Comparison of ENCODE assay signal across 10 cellular contexts in the genomic region with DNA sequence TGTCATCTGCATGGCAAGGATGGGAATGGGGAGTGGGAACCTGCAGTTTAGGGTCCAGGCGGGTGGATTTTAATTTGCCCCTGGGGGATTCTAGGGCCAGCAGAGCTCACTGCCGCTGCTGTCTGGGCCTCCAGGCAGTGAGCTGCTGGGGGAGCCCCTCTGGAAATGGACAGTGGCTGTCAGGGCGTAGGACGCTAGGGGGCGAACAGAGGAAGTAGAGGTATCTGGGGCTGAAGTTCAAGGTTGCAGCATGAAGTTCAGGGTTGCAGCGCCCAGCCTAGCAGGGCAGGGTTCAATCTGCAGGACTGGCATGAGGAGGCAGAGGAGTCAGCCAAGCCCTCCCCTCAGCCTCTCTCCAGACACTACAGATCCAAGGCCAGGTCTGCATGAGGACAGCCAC. TPM values are rescaled to one million over a fixed set of nuclear protein-coding genes. Genes with fewer than 3 reads are reported as not detected.
DNase-seq lines count a peak whose midpoint lies in the region; ATAC-seq and TF ChIP-seq lines count a peak whose summit lies in the region.
"Had no signal": no experiment of that assay in that cellular context is flagged by ENCODE, and none has a peak within 500 bp of the region (broad histone marks: within the 10 kb centered on the region; RNA-seq: fewer than 3 reads in every experiment).

No MANE protein-coding gene starts in this region.

- DNase-seq in left ventricle myocardium inferior: no peak
- no peak for DNase-seq in left cardiac atrium
- peak; percentile 81 for DNase-seq in WTC11 (ENCODE audit: low spot score)
- DNase-seq in fibroblast of pulmonary artery (ENCODE audit: low read depth): peak; percentile 11
- peak; percentile 59 for DNase-seq in upper lobe of right lung
- no peak for DNase-seq in esophagus squamous epithelium (lab: John Stamatoyannopoulos, UW)
- no peak for DNase-seq in uterus
- DNase-seq in gastrocnemius medialis: no peak
- DNase-seq: NCI-H1092 treated with DMSO at 0.1 percent for 48 hours had no signal

- peaks cover 9% of the 10 kb centered on the region for H3K9me3 ChIP-seq in left ventricle myocardium inferior (replicated peaks)
- no peaks in the 10 kb centered on the region for H3K9me3 ChIP-seq in upper lobe of right lung
- H3K9me3 ChIP-seq in esophagus squamous epithelium: no peaks in the 10 kb centered on the region
- no peaks in the 10 kb centered on the region for H3K9me3 ChIP-seq in uterus
- no peaks in the 10 kb centered on the region for H3K9me3 ChIP-seq in gastrocnemius medialis

- no peak overlapping the region for H3K27ac Mint-ChIP-seq in WTC11
- H3K27ac Mint-ChIP-seq: dendritic cell treated with granulocyte-macrophage colony-stimulating factor and Interleukin-4, amounts not matched to agents 40 ng/mL and 50 ng/mL, for 4 days had no signal

- H3K4me1 Mint-ChIP-seq in WTC11: peaks cover 23% of the 10 kb centered on the region

- H3K36me3 ChIP-seq in left ventricle myocardium inferior (no peaks in the 10 kb centered on the region), upper lobe of right lung (no peaks in the 10 kb centered on the region), esophagus squamous epithelium (no peaks in the 10 kb centered on the region), uterus (no peaks in the 10 kb centered on the region), gastrocnemius medialis (no peaks in the 10 kb centered on the region)

- peaks cover 8% of the 10 kb centered on the region; the same call in 1 of the 2 replicates for H3K36me3 Mint-ChIP-seq in WTC11

- in situ Hi-C loops in gastrocnemius medialis (cut with MboI; ENCODE audit: low sequenced_read_pairs in 4 of 4): no loop called here

- H3K4me3 ChIP-seq in left ventricle myocardium inferior (no peak overlapping the region), fibroblast of pulmonary artery (replicated peaks; ENCODE audit: low read depth, low read length) (no peak overlapping the region), upper lobe of right lung (no peak overlapping the region), esophagus squamous epithelium (no peak overlapping the region), uterus (no peak overlapping the region), gastrocnemius medialis (no peak overlapping the region)

- TF ChIP-seq POLR2A in esophagus squamous epithelium (IDR thresholded peaks at IDR 0.05): no peak
- TF ChIP-seq POLR2A in uterus (IDR thresholded peaks at IDR 0.05): no peak
- TF ChIP-seq POLR2A in gastrocnemius medialis (IDR thresholded peaks at IDR 0.05): no peak

- H3K27me3 ChIP-seq in left ventricle myocardium inferior (ENCODE audit: low read depth): peaks cover 12% of the 10 kb centered on the region
- H3K27me3 ChIP-seq in upper lobe of right lung: no peaks in the 10 kb centered on the region
- H3K27me3 ChIP-seq in esophagus squamous epithelium: no peaks in the 10 kb centered on the region
- no peaks in the 10 kb centered on the region for H3K27me3 ChIP-seq in uterus
- no peaks in the 10 kb centered on the region for H3K27me3 ChIP-seq in gastrocnemius medialis

- H3K9me3 Mint-ChIP-seq in WTC11: peaks cover 15% of the 10 kb centered on the region
- H3K9me3 Mint-ChIP-seq: dendritic cell treated with granulocyte-macrophage colony-stimulating factor and Interleukin-4, amounts not matched to agents 40 ng/mL and 50 ng/mL, for 4 days had no signal

- CTCF ChIA-PET in WTC11 (lab: Charles Lee): interaction anchor here (0.6 to 2.5 kb wide), 21 partner anchors 12 to 185 kb away, joined by 3 to 15 read pairs (median 4); no protein-coding TSS in a partner anchor

- POLR2A ChIA-PET in WTC11 (lab: Charles Lee): no interaction called here

- intact Hi-C loops in left ventricle myocardium inferior (cut with micrococcal nuclease): no loop called here
- intact Hi-C loops in left cardiac atrium (cut with DNase I): no loop called here
- intact Hi-C loops in upper lobe of right lung (cut with DNase I): no loop called here
- intact Hi-C loops in esophagus squamous epithelium (cut with DNase I): no loop called here
- intact Hi-C loops in uterus (cut with DNase I; ENCODE audit: low total_unique reads): no loop called here
- intact Hi-C loops in gastrocnemius medialis (cut with DNase I; ENCODE audit: low total_unique reads): no loop called here

- H3K4me1 ChIP-seq in left ventricle myocardium inferior: peaks cover 6% of the 10 kb centered on the region
- H3K4me1 ChIP-seq in upper lobe of right lung: no peaks in the 10 kb centered on the region
- H3K4me1 ChIP-seq in esophagus squamous epithelium: no peaks in the 10 kb centered on the region
- no peaks in the 10 kb centered on the region for H3K4me1 ChIP-seq in uterus
- no peaks in the 10 kb centered on the region for H3K4me1 ChIP-seq in gastrocnemius medialis

- TF ChIP-seq CTCF in left ventricle myocardium inferior (IDR thresholded peaks at IDR 0.05; ENCODE audit: borderline replicate concordance): peak; percentile 27
- TF ChIP-seq CTCF in WTC11 (IDR thresholded peaks at IDR 0.05): no peak; the same call in 1 of the 2 replicates
- TF ChIP-seq CTCF in fibroblast of pulmonary artery (IDR thresholded peaks at IDR 0.05; ENCODE audit: low read length, missing control alignments): peak; percentile 36
- no peak for TF ChIP-seq CTCF in upper lobe of right lung (IDR thresholded peaks at IDR 0.05)
- no peak for TF ChIP-seq CTCF in esophagus squamous epithelium (IDR thresholded peaks at IDR 0.05)
- TF ChIP-seq CTCF in uterus (IDR thresholded peaks at IDR 0.05): no peak
- no peak for TF ChIP-seq CTCF in gastrocnemius medialis (IDR thresholded peaks at IDR 0.05 in 4 of 5, conservative IDR thresholded peaks at IDR 0.05 in 1 of 5)

- no peak overlapping the region for H3K27ac ChIP-seq in left ventricle myocardium inferior (replicated peaks)
- no peak overlapping the region for H3K27ac ChIP-seq in upper lobe of right lung
- H3K27ac ChIP-seq in esophagus squamous epithelium: no peak overlapping the region
- H3K27ac ChIP-seq in uterus: no peak overlapping the region
- no peak overlapping the region for H3K27ac ChIP-seq in gastrocnemius medialis

- H3K4me3 Mint-ChIP-seq in WTC11: no peak overlapping the region
- H3K4me3 Mint-ChIP-seq: dendritic cell treated with granulocyte-macrophage colony-stimulating factor and Interleukin-4, amounts not matched to agents 40 ng/mL and 50 ng/mL, for 4 days had no signal

- 27% methylated on average over 5 of the region's 6 CpGs; no CpG with 5 or more reads in 1 of the 2 donors for WGBS in esophagus squamous epithelium, 2 donors

- ATAC-seq in left cardiac atrium (no peak), WTC11 (peak; percentile 83), upper lobe of right lung (no peak), gastrocnemius medialis (no peak)

- H3K27me3 Mint-ChIP-seq in WTC11 (ENCODE audit: low read depth): no peaks in the 10 kb centered on the region

TF ChIP-seq in WTC11, 78 proteins besides CTCF, POLR2A, EP300 and RAD21:
- no peak for TF ChIP-seq CREB1 (CRISPR knock-in tag; IDR thresholded peaks at IDR 0.05)
- TF ChIP-seq ZNF317 (CRISPR knock-in tag; IDR thresholded peaks at IDR 0.05; ENCODE audit: borderline replicate concordance, low read depth): no peak
- TF ChIP-seq, protein P1, sequence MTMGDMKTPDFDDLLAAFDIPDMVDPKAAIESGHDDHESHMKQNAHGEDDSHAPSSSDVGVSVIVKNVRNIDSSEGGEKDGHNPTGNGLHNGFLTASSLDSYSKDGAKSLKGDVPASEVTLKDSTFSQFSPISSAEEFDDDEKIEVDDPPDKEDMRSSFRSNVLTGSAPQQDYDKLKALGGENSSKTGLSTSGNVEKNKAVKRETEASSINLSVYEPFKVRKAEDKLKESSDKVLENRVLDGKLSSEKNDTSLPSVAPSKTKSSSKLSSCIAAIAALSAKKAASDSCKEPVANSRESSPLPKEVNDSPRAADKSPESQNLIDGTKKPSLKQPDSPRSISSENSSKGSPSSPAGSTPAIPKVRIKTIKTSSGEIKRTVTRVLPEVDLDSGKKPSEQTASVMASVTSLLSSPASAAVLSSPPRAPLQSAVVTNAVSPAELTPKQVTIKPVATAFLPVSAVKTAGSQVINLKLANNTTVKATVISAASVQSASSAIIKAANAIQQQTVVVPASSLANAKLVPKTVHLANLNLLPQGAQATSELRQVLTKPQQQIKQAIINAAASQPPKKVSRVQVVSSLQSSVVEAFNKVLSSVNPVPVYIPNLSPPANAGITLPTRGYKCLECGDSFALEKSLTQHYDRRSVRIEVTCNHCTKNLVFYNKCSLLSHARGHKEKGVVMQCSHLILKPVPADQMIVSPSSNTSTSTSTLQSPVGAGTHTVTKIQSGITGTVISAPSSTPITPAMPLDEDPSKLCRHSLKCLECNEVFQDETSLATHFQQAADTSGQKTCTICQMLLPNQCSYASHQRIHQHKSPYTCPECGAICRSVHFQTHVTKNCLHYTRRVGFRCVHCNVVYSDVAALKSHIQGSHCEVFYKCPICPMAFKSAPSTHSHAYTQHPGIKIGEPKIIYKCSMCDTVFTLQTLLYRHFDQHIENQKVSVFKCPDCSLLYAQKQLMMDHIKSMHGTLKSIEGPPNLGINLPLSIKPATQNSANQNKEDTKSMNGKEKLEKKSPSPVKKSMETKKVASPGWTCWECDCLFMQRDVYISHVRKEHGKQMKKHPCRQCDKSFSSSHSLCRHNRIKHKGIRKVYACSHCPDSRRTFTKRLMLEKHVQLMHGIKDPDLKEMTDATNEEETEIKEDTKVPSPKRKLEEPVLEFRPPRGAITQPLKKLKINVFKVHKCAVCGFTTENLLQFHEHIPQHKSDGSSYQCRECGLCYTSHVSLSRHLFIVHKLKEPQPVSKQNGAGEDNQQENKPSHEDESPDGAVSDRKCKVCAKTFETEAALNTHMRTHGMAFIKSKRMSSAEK (CRISPR knock-in tag; IDR thresholded peaks at IDR 0.05; ENCODE audit: borderline replicate concordance): no peak

RNA-seq across cellular contexts. Expression of gene APBA2, which starts 49.5 kb away (rescaled TPM):
- total RNA-seq in left ventricle myocardium inferior (0.38 TPM), left cardiac atrium (under 1 TPM; 0.73 to 0.85 TPM), WTC11 (2021) (11.2 to 14.6 TPM (median 13.9 TPM) in 3 replicates), upper lobe of right lung (4.2 TPM), esophagus squamous epithelium (1 to 10 TPM in 3 of 4 donors, under 1 TPM in 1; 0.82 to 9.9 (median 1.6) TPM), uterus (10 to 100 TPM in 1 of 4 donors, 1 to 10 TPM in 2, not detected in 1; 2.3 to 15.0 (median 4.6) TPM), gastrocnemius medialis (under 1 TPM in 2 of 4 donors, not detected in 2; 0.19 to 0.31 TPM)

Comparison
In these comparisons a context has a peak if more than half of its experiments do, and no peak if none do; other contexts are left out.
1. DNase-seq: peak in WTC11 (single experiment), fibroblast of pulmonary artery (single experiment) and upper lobe of right lung (single experiment); none in left ventricle myocardium inferior (single experiment), left cardiac atrium (single experiment), esophagus squamous epithelium (single experiment), uterus (0 of 2) and gastrocnemius medialis (0 of 2).
2. CTCF ChIP-seq: peak in left ventricle myocardium inferior (single experiment) and fibroblast of pulmonary artery (single experiment); none in WTC11 (single experiment), upper lobe of right lung (single experiment), esophagus squamous epithelium (0 of 6), uterus (0 of 4) and gastrocnemius medialis (0 of 5).